29 cellular contexts compared by ENCODE assay signal in genomic region chr6:108489699-108490098, GRCh38.
"Had no signal": no experiment of that assay in that cellular context is flagged by ENCODE, and none has a peak within 500 bp of the region (broad histone marks: within the 10 kb centered on the region; RNA-seq: fewer than 3 reads in every experiment).

No MANE protein-coding gene starts in this region.

- H3K27me3 ChIP-seq: stomach, suprapubic skin, testis, thyroid gland, tibial artery, tibial nerve, transverse colon, upper lobe of left lung, upper lobe of right lung, uterus, vagina had no signal

- H3K4me3 ChIP-seq: stomach, suprapubic skin, testis, thoracic aorta, thyroid gland, tibial artery, tibial nerve, transverse colon, upper lobe of left lung, upper lobe of right lung, uterus, vagina had no signal

- H3K4me1 Mint-ChIP-seq: stimulated activated effector memory CD8-positive, alpha-beta T cell treated with anti-CD3 and anti-CD28 coated beads, Interleukin-12 subunit alpha, Interleukin-12 subunit beta, amount 100 ng/mL, for 72 hours; stimulated activated memory B cell treated with anti-CD40 and anti-IgM and Interleukin-4, amounts not matched to agents 10 μg/mL and 1 μg/mL and 100 μg/mL, for 72 hours; stimulated activated naive B cell treated with anti-CD40 and anti-IgM and Interleukin-4, amounts not matched to agents 10 μg/mL and 1 μg/mL and 100 μg/mL, for 72 hours; stimulated activated naive CD8-positive, alpha-beta T cell treated with anti-CD3 and anti-CD28 coated beads, Interleukin-15, amount 100 ng/mL, for 72 hours had no signal

- H3K4me1 ChIP-seq: stomach, suprapubic skin, testis, thyroid gland, tibial artery, transverse colon, upper lobe of left lung, upper lobe of right lung, uterus, vagina had no signal

- H3K36me3 ChIP-seq: stomach, suprapubic skin, thoracic aorta, thyroid gland, tibial artery, tibial nerve, transverse colon, upper lobe of right lung, uterus, vagina had no signal

- H3K27ac ChIP-seq: stomach, suprapubic skin, testis, thoracic aorta, thyroid gland, tibial artery, tibial nerve, transverse colon, upper lobe of left lung, upper lobe of right lung, uterus, vagina had no signal

- DNase-seq: stimulated activated CD4-positive, alpha-beta T cell treated with anti-CD3 and anti-CD28 coated beads, Interleukin-2, amount 100 ng/mL, for 48 hours; stimulated activated CD4-positive, alpha-beta T cell treated with anti-CD3 and anti-CD28 coated beads, Interleukin-4, amount 100 ng/mL, for 1 hour; stimulated activated CD4-positive, alpha-beta T cell treated with anti-CD3 and anti-CD28 coated beads, Interleukin-4, amount 100 ng/mL, for 24 hours; stimulated activated CD4-positive, alpha-beta T cell treated with anti-CD3 and anti-CD28 coated beads, Interleukin-4, amount 100 ng/mL, for 4 hours; stimulated activated CD8-positive, alpha-beta memory T cell treated with anti-CD3 and anti-CD28 coated beads, Interleukin-4, amount 100 ng/mL, for 48 hours; stimulated activated naive B cell treated with anti-CD40 and anti-IgM and Interleukin-4, amounts not matched to agents 10 μg/mL and 1 μg/mL and 100 μg/mL, for 72 hours; stimulated activated naive CD4-positive, alpha-beta T cell; stimulated activated naive CD4-positive, alpha-beta T cell treated with Interleukin-2 at 50 U/mL for 16 hours; stimulated activated naive CD8-positive, alpha-beta T cell treated with anti-CD3 and anti-CD28 coated beads, Interleukin-15, amount 100 ng/mL, for 72 hours; stimulated activated naive CD8-positive, alpha-beta T cell treated with anti-CD3 and anti-CD28 coated beads, Interleukin-15, Interleukin-2, amounts not matched to agents 100 U/mL and 50 U/mL, for 24 hours; stomach; substantia nigra; testis; thyroid gland; tibial artery; transverse colon; trophoblast cell; upper lobe of left lung; upper lobe of right lung; uterus had no signal

- H3K27me3 Mint-ChIP-seq: stimulated activated memory B cell treated with anti-CD40 and anti-IgM and Interleukin-4, amounts not matched to agents 10 μg/mL and 1 μg/mL and 100 μg/mL, for 72 hours; stimulated activated naive B cell treated with anti-CD40 and anti-IgM and Interleukin-4, amounts not matched to agents 10 μg/mL and 1 μg/mL and 100 μg/mL, for 72 hours; stimulated activated naive CD8-positive, alpha-beta T cell treated with anti-CD3 and anti-CD28 coated beads, Interleukin-15, amount 100 ng/mL, for 72 hours; stimulated activated naive CD8-positive, alpha-beta T cell treated with anti-CD3 and anti-CD28 coated beads, Interleukin-15, Interleukin-2, amounts not matched to agents 100 ng/mL and 50 ng/mL, for 24 hours; type B pancreatic cell had no signal

- H3K4me3 Mint-ChIP-seq: stimulated activated effector memory CD8-positive, alpha-beta T cell treated with anti-CD3 and anti-CD28 coated beads, Interleukin-12 subunit alpha, Interleukin-12 subunit beta, amount 100 ng/mL, for 72 hours; stimulated activated memory B cell treated with anti-CD40 and anti-IgM and Interleukin-4, amounts not matched to agents 10 μg/mL and 1 μg/mL and 100 μg/mL, for 72 hours; stimulated activated naive B cell treated with anti-CD40 and anti-IgM and Interleukin-4, amounts not matched to agents 10 μg/mL and 1 μg/mL and 100 μg/mL, for 72 hours; stimulated activated naive CD8-positive, alpha-beta T cell treated with anti-CD3 and anti-CD28 coated beads, Interleukin-15, amount 100 ng/mL, for 72 hours; stimulated activated naive CD8-positive, alpha-beta T cell treated with anti-CD3 and anti-CD28 coated beads, Interleukin-15, Interleukin-2, amounts not matched to agents 100 ng/mL and 50 ng/mL, for 24 hours; type B pancreatic cell had no signal

- ATAC-seq: stimulated activated effector memory CD8-positive, alpha-beta T cell treated with anti-CD3 and anti-CD28 coated beads, Interleukin-12 subunit alpha, Interleukin-12 subunit beta, amount 100 ng/mL, for 72 hours; stimulated activated memory B cell treated with anti-CD40 and anti-IgM and Interleukin-4, amounts not matched to agents 10 μg/mL and 1 μg/mL and 100 μg/mL, for 72 hours; stimulated activated naive B cell treated with anti-CD40 and anti-IgM and Interleukin-4, amounts not matched to agents 10 μg/mL and 1 μg/mL and 100 μg/mL, for 72 hours; stimulated activated naive CD8-positive, alpha-beta T cell treated with anti-CD3 and anti-CD28 coated beads, Interleukin-15, amount 100 ng/mL, for 72 hours; stimulated activated naive CD8-positive, alpha-beta T cell treated with anti-CD3 and anti-CD28 coated beads, Interleukin-15, Interleukin-2, amounts not matched to agents 100 U/mL and 50 U/mL, for 24 hours; upper lobe of right lung had no signal

- H3K9me3 ChIP-seq: stomach, suprapubic skin, testis, thoracic aorta, thyroid gland, tibial artery, tibial nerve, transverse colon, upper lobe of left lung, upper lobe of right lung, uterus, vagina had no signal

- FAIRE-seq: urothelium cell line had no signal

- H3K27ac Mint-ChIP-seq: stimulated activated effector memory CD8-positive, alpha-beta T cell treated with anti-CD3 and anti-CD28 coated beads, Interleukin-12 subunit alpha, Interleukin-12 subunit beta, amount 100 ng/mL, for 72 hours; stimulated activated memory B cell treated with anti-CD40 and anti-IgM and Interleukin-4, amounts not matched to agents 10 μg/mL and 1 μg/mL and 100 μg/mL, for 72 hours; stimulated activated naive B cell treated with anti-CD40 and anti-IgM and Interleukin-4, amounts not matched to agents 10 μg/mL and 1 μg/mL and 100 μg/mL, for 72 hours; stimulated activated naive CD8-positive, alpha-beta T cell treated with anti-CD3 and anti-CD28 coated beads, Interleukin-15, Interleukin-2, amounts not matched to agents 100 ng/mL and 50 ng/mL, for 24 hours; type B pancreatic cell had no signal

- H3K36me3 Mint-ChIP-seq: stimulated activated effector memory CD8-positive, alpha-beta T cell treated with anti-CD3 and anti-CD28 coated beads, Interleukin-12 subunit alpha, Interleukin-12 subunit beta, amount 100 ng/mL, for 72 hours had no signal
